ENCODE assay signal across 17 cellular contexts in the genomic region with DNA sequence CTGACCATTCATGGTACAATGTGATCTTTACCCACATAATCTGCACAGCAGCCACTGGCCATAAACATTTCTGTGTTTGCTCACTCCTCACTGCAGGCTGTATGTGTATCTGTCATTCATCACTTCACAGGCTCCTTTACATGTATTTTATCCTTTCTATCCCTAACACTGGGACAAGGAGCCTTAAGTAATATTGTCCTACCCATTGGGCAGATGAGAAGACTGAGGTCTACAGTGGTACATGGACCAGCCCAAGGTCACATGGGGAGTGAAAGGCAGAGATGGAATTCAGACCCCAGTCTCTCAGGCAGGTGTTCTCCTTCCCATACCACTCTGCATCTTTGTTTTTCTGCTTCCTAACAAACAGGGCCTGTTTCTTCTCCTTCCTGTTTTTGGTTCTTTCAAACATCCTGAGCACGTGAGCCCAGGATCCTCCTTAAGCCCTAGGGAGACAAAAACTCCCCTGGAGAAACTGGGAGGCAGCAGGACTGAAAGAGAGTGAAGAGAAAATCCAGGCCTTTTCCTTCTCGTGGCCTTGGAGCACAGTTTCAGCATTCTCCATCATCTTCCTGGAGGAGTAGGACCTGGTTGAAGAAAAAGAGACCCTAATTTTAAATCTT.
DNase-seq lines count a peak whose midpoint lies in the region; ATAC-seq and TF ChIP-seq lines count a peak whose summit lies in the region.
"Had no signal": no experiment of that assay in that cellular context is flagged by ENCODE, and none has a peak within 500 bp of the region (broad histone marks: within the 10 kb centered on the region; RNA-seq: fewer than 3 reads in every experiment).

No MANE protein-coding gene starts in this region.

- TF ChIP-seq RAD21 in IMR-90 (IDR thresholded peaks at IDR 0.05; ENCODE audit: low read length): no peak

- no peak for DNase-seq in Caco-2
- DNase-seq in IMR-90: no peak
- DNase-seq in left colon: no peak
- DNase-seq in trophoblast cell: no peak
- no peak for DNase-seq in breast epithelium (ENCODE audit: low spot score in 2 of 2)
- DNase-seq in natural killer cell: no peak
- DNase-seq: 8988T; Calu3; CD4-positive, alpha-beta memory T cell; DMS79 treated with DMSO at 0.1 percent for 48 hours; GM23248; HCEC 1CT; HFFc6 had no signal

- H3K79me2 ChIP-seq in trophoblast cell (ENCODE audit: control insufficient read depth, insufficient read depth, low read length, poor library complexity): no peaks in the 10 kb centered on the region

- H2BK5ac ChIP-seq in IMR-90 (ENCODE audit: low read depth, low read length, poor library complexity, severe bottlenecking) (no peak overlapping the region), trophoblast cell (ENCODE audit: low read depth, low read length, poor library complexity) (no peak overlapping the region)

- POLR2A ChIA-PET in Caco-2 (lab: Charles Lee): no interaction called here
- POLR2A ChIA-PET in IMR-90 (lab: Charles Lee; ENCODE audit: unreplicated experiment): no interaction called here

- no peak overlapping the region for H4K5ac ChIP-seq in IMR-90 (ENCODE audit: low read depth, low read length)

- 0 out of 2 replicates have a peak overlapping the region, but pooled peaks have one; percentile 33 for H2AK5ac ChIP-seq in IMR-90 (ENCODE audit: low read depth, low read length)
- H2AK5ac ChIP-seq in trophoblast cell (ENCODE audit: low read length): no peak overlapping the region

- H3K9me3 Mint-ChIP-seq in Caco-2 (ENCODE audit: unreplicated experiment): no peaks in the 10 kb centered on the region
- H3K9me3 Mint-ChIP-seq in natural killer cell: peaks cover 8 to 9% of the 10 kb centered on the region in 2 donors

- H4K12ac ChIP-seq in trophoblast cell (ENCODE audit: low read depth, low read length): no peak overlapping the region

- no peaks in the 10 kb centered on the region for H3K27me3 Mint-ChIP-seq in Caco-2 (ENCODE audit: insufficient read depth, unreplicated experiment)
- H3K27me3 Mint-ChIP-seq in natural killer cell (ENCODE audit: low read depth in 2 of 2): peaks cover 0 to 6% of the 10 kb centered on the region in 2 donors

- H3K18ac ChIP-seq in IMR-90 (ENCODE audit: low read depth, low read length) (no peak overlapping the region), trophoblast cell (ENCODE audit: low read length) (no peak overlapping the region)

- H3K4me1 Mint-ChIP-seq in Caco-2 (ENCODE audit: low read depth, unreplicated experiment) (peaks cover 42% of the 10 kb centered on the region), natural killer cell (no peaks in the 10 kb centered on the region)

- peak overlapping the region; percentile 60; the same call in 1 of the 3 replicates for H2BK15ac ChIP-seq in IMR-90 (ENCODE audit: low read depth, low read length)

- H3K23ac ChIP-seq in IMR-90 (ENCODE audit: low read depth, low read length) (no peak overlapping the region), trophoblast cell (ENCODE audit: low read length) (no peak overlapping the region)

- H2AK9ac ChIP-seq in IMR-90 (replicated peaks; ENCODE audit: low read depth, low read length, poor library complexity): no peak overlapping the region

- H2BK120ac ChIP-seq in IMR-90 (ENCODE audit: low read depth, low read length) (peak overlapping the region; percentile 62; the same call in 1 of the 2 replicates), trophoblast cell (ENCODE audit: insufficient read depth, low read length, poor library complexity) (peak overlapping the region; percentile 3)

- H3K36me3 ChIP-seq in Caco-2 (ENCODE audit: control insufficient read depth, insufficient read depth, low read length): no peaks in the 10 kb centered on the region
- no peaks in the 10 kb centered on the region for H3K36me3 ChIP-seq in IMR-90 (ENCODE audit: control insufficient read depth, insufficient read depth, low read length)
- H3K36me3 ChIP-seq in trophoblast cell (ENCODE audit: control insufficient read depth in 1 of 2, insufficient read depth in 2 of 2, low read length in 2 of 2): no peaks in the 10 kb centered on the region
- H3K36me3 ChIP-seq in breast epithelium: no peaks in the 10 kb centered on the region
- H3K36me3 ChIP-seq: BLaER1 had no signal

- H3K36me3 Mint-ChIP-seq in Caco-2 (ENCODE audit: insufficient read depth, unreplicated experiment) (peaks cover 5% of the 10 kb centered on the region), natural killer cell (no peaks in the 10 kb centered on the region)
- H3K36me3 Mint-ChIP-seq: CD14-positive monocyte; CD4-positive, alpha-beta memory T cell had no signal

- TF ChIP-seq POLR2A in IMR-90 (IDR thresholded peaks at IDR 0.05; ENCODE audit: low read depth, low read length): no peak
- TF ChIP-seq POLR2A in breast epithelium (IDR thresholded peaks at IDR 0.05): no peak

- CTCF ChIA-PET in Caco-2 (lab: Charles Lee): interaction anchor here (0.6 to 1.5 kb wide), 6 partner anchors 10 to 214 kb away, joined by 3 to 7 read pairs (median 4); no protein-coding TSS in a partner anchor
- CTCF ChIA-PET in IMR-90 (lab: Yijun Ruan, JAX): interaction anchor here (1.1 kb wide), 2 partner anchors 14 to 88 kb away, joined by 3 to 5 read pairs; no protein-coding TSS in a partner anchor

- peaks cover 54% of the 10 kb centered on the region for H3K4me1 ChIP-seq in Caco-2
- peaks cover 8% of the 10 kb centered on the region for H3K4me1 ChIP-seq in IMR-90 (ENCODE audit: control insufficient read depth, insufficient read depth, low read length)
- peaks cover 13 to 19% of the 10 kb centered on the region in 2 experiments for H3K4me1 ChIP-seq in trophoblast cell (ENCODE audit: control insufficient read depth in 1 of 2, insufficient read depth in 2 of 2, low read length in 2 of 2)
- H3K4me1 ChIP-seq in breast epithelium: no peaks in the 10 kb centered on the region
- H3K4me1 ChIP-seq: BLaER1 had no signal

- H3K27ac ChIP-seq in IMR-90 (ENCODE audit: insufficient read depth, low read length): no peak overlapping the region
- peak overlapping the region; percentile 42 for H3K27ac ChIP-seq in trophoblast cell (ENCODE audit: low read depth, low read length)
- H3K27ac ChIP-seq in breast epithelium: no peak overlapping the region
- H3K27ac ChIP-seq: BLaER1, GM23248 had no signal

- H3K56ac ChIP-seq in IMR-90 (ENCODE audit: extremely low read depth, insufficient read depth, low read length): no peak overlapping the region

- H3K27ac Mint-ChIP-seq in Caco-2 (ENCODE audit: unreplicated experiment): peak overlapping the region; percentile 80
- H3K27ac Mint-ChIP-seq in natural killer cell: no peak overlapping the region
- H3K27ac Mint-ChIP-seq: CD14-positive monocyte, HFFc6 had no signal

- H3K4me2 ChIP-seq in IMR-90 (ENCODE audit: low read depth, low read length) (no peak overlapping the region), trophoblast cell (ENCODE audit: low read length) (no peak overlapping the region)
- H3K4me2 ChIP-seq: BLaER1 had no signal

- dilution Hi-C loops in IMR-90 (cut with HindIII; ENCODE audit: low sequenced_read_pairs, unreplicated experiment): no loop called here

- H4K20me1 ChIP-seq in IMR-90 (ENCODE audit: insufficient read depth, low read length): no peaks in the 10 kb centered on the region
- H4K20me1 ChIP-seq: BLaER1 had no signal

- H3K9me1 ChIP-seq in IMR-90 (ENCODE audit: insufficient read depth, low read length): peaks cover 3% of the 10 kb centered on the region

- H2BK20ac ChIP-seq in IMR-90 (ENCODE audit: low read depth, low read length): peak overlapping the region; percentile 10; the same call in 1 of the 2 replicates

- H4K8ac ChIP-seq in IMR-90 (ENCODE audit: low read depth in 2 of 2, low read length in 2 of 2) (no peak overlapping the region), trophoblast cell (ENCODE audit: low read depth, low read length) (no peak overlapping the region)

- intact Hi-C loops in Caco-2 (cut with micrococcal nuclease; ENCODE audit: unreplicated experiment): loop anchor here (5.0 kb wide), 6 partner anchors 35 to 200 kb away; partner anchors contain the start of gene MSX2
- intact Hi-C loops in IMR-90 (cut with micrococcal nuclease): no loop called here
- intact Hi-C loops in left colon (cut with DNase I, micrococcal nuclease): no loop called here
- intact Hi-C loops in breast epithelium (cut with DNase I; ENCODE audit: low total_unique reads): loop anchor here (1.0 kb wide), 1 partner anchor 19 kb away; no protein-coding TSS in a partner anchor
- intact Hi-C loops in natural killer cell (cut with micrococcal nuclease): no loop called here

- no peak overlapping the region for H2BK12ac ChIP-seq in trophoblast cell (ENCODE audit: low read length)

- H3K4me3 ChIP-seq in Caco-2 (ENCODE audit: low read depth, low read length) (no peak overlapping the region), IMR-90 (ENCODE audit: insufficient read depth, low read depth, low read length) (no peak overlapping the region), trophoblast cell (ENCODE audit: low read depth, low read length) (no peak overlapping the region), breast epithelium (no peak overlapping the region)
- H3K4me3 ChIP-seq: BLaER1, GM12878, GM23248 had no signal

- H4K91ac ChIP-seq in IMR-90 (ENCODE audit: insufficient read depth, low read depth, low read length): peak overlapping the region; percentile 23; the same call in 1 of the 2 replicates
- H4K91ac ChIP-seq in trophoblast cell (ENCODE audit: low read depth, low read length): no peak overlapping the region

- BruUV-seq in Caco-2 (replicated peaks; lab: Mats Ljungman, UMichigan) (no TSS peak), IMR-90 (replicated peaks; lab: Mats Ljungman, UMichigan) (no TSS peak)

- H3K9me3 ChIP-seq in Caco-2 (peaks cover 3% of the 10 kb centered on the region; the same call in 1 of the 2 replicates), IMR-90 (ENCODE audit: control insufficient read depth, insufficient read depth, low read length) (no peaks in the 10 kb centered on the region), trophoblast cell (ENCODE audit: insufficient read depth, low read depth, low read length) (no peaks in the 10 kb centered on the region), breast epithelium (no peaks in the 10 kb centered on the region)
- H3K9me3 ChIP-seq: BLaER1 had no signal

- H3K4ac ChIP-seq in IMR-90 (ENCODE audit: low read depth, low read length) (no peak overlapping the region), trophoblast cell (ENCODE audit: low read depth, low read length) (no peak overlapping the region)

- ATAC-seq in IMR-90 (ENCODE audit: low read depth) (no peak), left colon (peak; percentile 61), HG02642 (IDR thresholded peaks at IDR 0.05; ENCODE audit: poor library complexity, unreplicated experiment) (no peak), natural killer cell (no peak)
- ATAC-seq: GM12878 had no signal

- in situ Hi-C loops in IMR-90 (cut with MboI; ENCODE audit: low sequenced_read_pairs): no loop called here

- H3K4me3 Mint-ChIP-seq in Caco-2 (ENCODE audit: unreplicated experiment) (peak overlapping the region; percentile 57), natural killer cell (no peak overlapping the region)
- H3K4me3 Mint-ChIP-seq: CD14-positive monocyte; CD4-positive, alpha-beta memory T cell; HFFc6 had no signal

- H3K27me3 ChIP-seq in Caco-2 (replicated peaks; ENCODE audit: control insufficient read depth, insufficient read depth, low read length) (no peaks in the 10 kb centered on the region), IMR-90 (ENCODE audit: control insufficient read depth, insufficient read depth, low read length) (no peaks in the 10 kb centered on the region), trophoblast cell (ENCODE audit: insufficient read depth, low read length) (no peaks in the 10 kb centered on the region), breast epithelium (no peaks in the 10 kb centered on the region)
- H3K27me3 ChIP-seq: BLaER1 had no signal

- H3K14ac ChIP-seq in IMR-90 (replicated peaks; ENCODE audit: low read depth, low read length) (no peak overlapping the region), trophoblast cell (ENCODE audit: low read length) (no peak overlapping the region)

- H3K9ac ChIP-seq in IMR-90 (ENCODE audit: low read depth, low read length): no peak overlapping the region
- H3K9ac ChIP-seq in trophoblast cell (ENCODE audit: low read length): no peak overlapping the region
- H3K9ac ChIP-seq: BLaER1, GM23248 had no signal

- no peaks in the 10 kb centered on the region for H3K79me1 ChIP-seq in IMR-90 (ENCODE audit: low read depth in 1 of 2, low read length in 2 of 2)
- H3K79me1 ChIP-seq in trophoblast cell (ENCODE audit: low read length): peaks cover 26% of the 10 kb centered on the region

- H2AFZ ChIP-seq in IMR-90 (replicated peaks; ENCODE audit: low read length, poor library complexity): peak overlapping the region; percentile 33
- no peak overlapping the region for H2AFZ ChIP-seq in trophoblast cell (ENCODE audit: insufficient read depth, low read length, poor library complexity)
- H2AFZ ChIP-seq: GM23248 had no signal

- no CpG with 5 or more reads among the region's 2 CpGs for WGBS in IMR-90 (ENCODE audit: extremely low coverage in 2 of 2, insufficient read length in 1 of 2), 2 experiments
- WGBS in trophoblast cell (ENCODE audit: extremely low coverage, insufficient coverage, insufficient read length): no CpG with 5 or more reads among the region's 2 CpGs

- TF ChIP-seq CTCF in Caco-2 (IDR thresholded peaks at IDR 0.05; ENCODE audit: insufficient read depth in 1 of 2, low read depth in 1 of 2, low read length in 1 of 2, severe bottlenecking in 1 of 2, unreplicated experiment in 1 of 2) (no peak), IMR-90 (conservative IDR thresholded peaks at IDR 0.05; ENCODE audit: low read depth, low read length) (no peak), breast epithelium (IDR thresholded peaks at IDR 0.05) (no peak), natural killer cell (IDR thresholded peaks at IDR 0.05) (no peak)

Comparison
In these comparisons a context has a peak if more than half of its experiments do, and no peak if none do; other contexts are left out.
1. intact Hi-C loops: an anchor here in Caco-2 (5.0 kb wide) and breast epithelium (1.0 kb wide); none called in IMR-90, left colon and natural killer cell.